Comparison of ENCODE assay signal across 9 cellular contexts in genomic region chr14:89973234-89973823, GRCh38. TPM values are rescaled to one million over a fixed set of nuclear protein-coding genes. Genes with fewer than 3 reads are reported as not detected.
DNase-seq lines count a peak whose midpoint lies in the region; ATAC-seq, FAIRE-seq and TF ChIP-seq lines count a peak whose summit lies in the region.
"Had no signal": no experiment of that assay in that cellular context is flagged by ENCODE, and none has a peak within 500 bp of the region (broad histone marks: within the 10 kb centered on the region; RNA-seq: fewer than 3 reads in every experiment).

No MANE protein-coding gene starts in this region.

- no peak overlapping the region for H3K4me2 ChIP-seq in endothelial cell of umbilical vein (ENCODE audit: insufficient read depth, low read length)

- ATAC-seq in HG03097 (IDR thresholded peaks at IDR 0.05; ENCODE audit: low FRiP score, unreplicated experiment) (peak; percentile 57), GM21717 (IDR thresholded peaks at IDR 0.05; ENCODE audit: unreplicated experiment) (no peak)

- CTCF ChIA-PET in endothelial cell of umbilical vein (lab: Charles Lee), result interaction anchor here (0.6 to 8.0 kb wide), 63 partner anchors 9 to 950 kb away, joined by 3 to 294 read pairs (median 4); partner anchors contain the start of genes EFCAB11, KCNK13, PSMC1 and TDP1

- FAIRE-seq in endothelial cell of umbilical vein (lab: Jason Lieb, UNC), result peak; percentile 95
- FAIRE-seq: endometrium had no signal

- H3K9me1 ChIP-seq in endothelial cell of umbilical vein (replicated peaks; ENCODE audit: control insufficient read depth, extremely low read depth, insufficient read depth, low read length), result no peaks in the 10 kb centered on the region

- no peaks in the 10 kb centered on the region for H3K9me3 ChIP-seq in endothelial cell of umbilical vein (replicated peaks; ENCODE audit: control insufficient read depth, insufficient read depth, low read length)

- H3K4me3 ChIP-seq in endothelial cell of umbilical vein (replicated peaks in 1 of 3; ENCODE audit: insufficient read depth in 1 of 3, low read depth in 1 of 3, low read length in 3 of 3), result no peak overlapping the region

- H3K79me2 ChIP-seq in endothelial cell of umbilical vein (ENCODE audit: control insufficient read depth, insufficient read depth, low read length), result peaks cover 5% of the 10 kb centered on the region

- dilution Hi-C loops in endothelial cell of umbilical vein (cut with MboI; ENCODE audit: extremely low pct_ligation_motif_present, low sequenced_read_pairs), result no loop called here

- no TSS peak for BruUV-seq in endothelial cell of umbilical vein (replicated peaks; lab: Mats Ljungman, UMichigan)

- no peaks in the 10 kb centered on the region for H3K4me1 ChIP-seq in endothelial cell of umbilical vein (ENCODE audit: control insufficient read depth, extremely low read depth, insufficient read depth, low read length)

- H3K27me3 ChIP-seq in endothelial cell of umbilical vein (ENCODE audit: control insufficient read depth in 2 of 2, insufficient read depth in 2 of 2, low read length in 2 of 2), result no peaks in the 10 kb centered on the region

- no peak for TF ChIP-seq POLR2A in endothelial cell of umbilical vein (IDR thresholded peaks at IDR 0.05; ENCODE audit: low read depth, low read length)

- TF ChIP-seq CTCF in GM12873 (IDR thresholded peaks at IDR 0.05; ENCODE audit: insufficient read depth, low read depth, low read length, missing control alignments), result peak; percentile 91
- TF ChIP-seq CTCF in endothelial cell of umbilical vein (IDR thresholded peaks at IDR 0.05; ENCODE audit: extremely low read depth in 1 of 2, insufficient read depth in 1 of 2, low read depth in 1 of 2, low read length in 2 of 2), result peak; percentile 79 to 83

- H2AFZ ChIP-seq in endothelial cell of umbilical vein (ENCODE audit: low read depth, low read length), result no peak overlapping the region

- DNase-seq in NCI-H446 treated with DMSO at 0.1 percent for 48 hours (lab: John Stamatoyannopoulos, UW) (peak; percentile 9), endothelial cell of umbilical vein (ENCODE audit: low read depth, low spot score) (peak; percentile 67), midbrain (lab: John Stamatoyannopoulos, UW) (peak; percentile 85), substantia nigra (lab: John Stamatoyannopoulos, UW) (peak in 45 of 49 donors; percentile 6 to 83 (median 56))
- DNase-seq in activated CD4-positive, alpha-beta T cell treated with anti-CD3 and anti-CD28 coated beads, Interleukin-2, amount 50 U/mL, for 4 hours, result peak; percentile 53

- H3K9ac ChIP-seq in endothelial cell of umbilical vein (replicated peaks; ENCODE audit: extremely low read depth, insufficient read depth, low read length), result no peak overlapping the region

- H3K27ac ChIP-seq in endothelial cell of umbilical vein (ENCODE audit: insufficient read depth, low read depth, low read length) (no peak overlapping the region), substantia nigra (ENCODE audit: low read depth, low read length, poor library complexity, severe bottlenecking) (no peak overlapping the region)

- no peaks in the 10 kb centered on the region for H4K20me1 ChIP-seq in endothelial cell of umbilical vein (replicated peaks; ENCODE audit: control insufficient read depth, extremely low read depth, insufficient read depth, low read length)

- POLR2A ChIA-PET in endothelial cell of umbilical vein (lab: Charles Lee), result interaction anchor here (0.5 kb wide), 1 partner anchor 46 kb away, joined by 3 read pairs; no protein-coding TSS in a partner anchor

- H3K36me3 ChIP-seq in endothelial cell of umbilical vein (ENCODE audit: control insufficient read depth in 2 of 2, extremely low read depth in 1 of 2, insufficient read depth in 2 of 2, low read length in 2 of 2), result peaks cover 6 to 17% of the 10 kb centered on the region in 2 experiments

- intact Hi-C loops in endothelial cell of umbilical vein (cut with micrococcal nuclease), result loop anchor here (1.0 kb wide), 3 partner anchors 34 to 262 kb away; no protein-coding TSS in a partner anchor

TF ChIP-seq in endothelial cell of umbilical vein, 7 proteins besides CTCF, POLR2A, EP300 and RAD21:
- TF ChIP-seq GATA2 (IDR thresholded peaks at IDR 0.05; ENCODE audit: insufficient read depth, insufficient read length, low read depth, low read length), result no peak
- TF ChIP-seq EZH2 (IDR thresholded peaks at IDR 0.05; ENCODE audit: borderline replicate concordance, low read depth, low read length, severe bottlenecking), result no peak
- no peak for TF ChIP-seq MAX (IDR thresholded peaks at IDR 0.05; ENCODE audit: insufficient read depth, insufficient read length)
- no peak for TF ChIP-seq JUN (IDR thresholded peaks at IDR 0.05; ENCODE audit: borderline replicate concordance, insufficient read depth, insufficient read length, low read depth)
- TF ChIP-seq POLR2AphosphoS5 (IDR thresholded peaks at IDR 0.05; ENCODE audit: insufficient read depth, low read depth, low read length), result no peak
- no peak for TF ChIP-seq FOS (IDR thresholded peaks at IDR 0.05; ENCODE audit: borderline replicate concordance, insufficient read depth, low read length)
- no peak for TF ChIP-seq MYC (IDR thresholded peaks at IDR 0.05; ENCODE audit: low read depth, low read length)

RNA-seq across cellular contexts. Expression of gene TDP1, which starts 17.6 kb away (rescaled TPM):
- total RNA-seq in endothelial cell of umbilical vein, result 30.5 and 33.9 TPM in 2 replicates
- polyA plus RNA-seq in endothelial cell of umbilical vein, result 14.1 and 14.2 TPM in 2 replicates
- polyA plus RNA-seq in endothelial cell of umbilical vein (2011; cell fraction: cytosol; rRNA removed), result 22.8 and 23.4 TPM in 2 replicates
- 27.3 and 36.0 TPM in 2 replicates for polyA plus RNA-seq in endothelial cell of umbilical vein (2011; cell fraction: nucleus; rRNA removed)
- 21.0 and 29.7 TPM in 2 replicates for polyA plus RNA-seq in endothelial cell of umbilical vein (2012)
- polyA minus RNA-seq in endothelial cell of umbilical vein, result 22.2 and 30.5 TPM in 2 replicates
- polyA minus RNA-seq in endothelial cell of umbilical vein (2011; cell fraction: cytosol; rRNA and poly(A)+ RNA removed), result 20.2 TPM
- polyA minus RNA-seq in endothelial cell of umbilical vein (2011; cell fraction: nucleus; rRNA and poly(A)+ RNA removed), result 23.9 and 40.0 TPM in 2 replicates

RNA-seq across cellular contexts. Expression of gene EFCAB11, which starts 18.8 kb away (rescaled TPM):
- 6.3 and 11.2 TPM in 2 replicates for total RNA-seq in endothelial cell of umbilical vein
- polyA plus RNA-seq in endothelial cell of umbilical vein, result 2.1 and 2.8 TPM in 2 replicates
- 5.3 and 5.6 TPM in 2 replicates for polyA plus RNA-seq in endothelial cell of umbilical vein (2011; cell fraction: cytosol; rRNA removed)
- 2.5 and 3.5 TPM in 2 replicates for polyA plus RNA-seq in endothelial cell of umbilical vein (2011; cell fraction: nucleus; rRNA removed)
- polyA plus RNA-seq in endothelial cell of umbilical vein (2012), result 7.7 and 13.4 TPM in 2 replicates
- polyA minus RNA-seq in endothelial cell of umbilical vein, result 2.6 and 3.7 TPM in 2 replicates
- polyA minus RNA-seq in endothelial cell of umbilical vein (2011; cell fraction: cytosol; rRNA and poly(A)+ RNA removed), result 4.5 TPM
- polyA minus RNA-seq in endothelial cell of umbilical vein (2011; cell fraction: nucleus; rRNA and poly(A)+ RNA removed), result 2.7 and 7.4 TPM in 2 replicates

Comparison
In these comparisons a context has a peak if more than half of its experiments do, and no peak if none do; other contexts are left out.
1. DNase-seq: peak in every context shown above with its lines; median percentile 85 in midbrain; 67 in endothelial cell of umbilical vein; 56 in substantia nigra; 53 in activated CD4-positive, alpha-beta T cell treated with anti-CD3 and anti-CD28 coated beads, Interleukin-2, amount 50 U/mL, for 4 hours; 9 in NCI-H446 treated with DMSO at 0.1 percent for 48 hours.